Comparison of ENCODE assay signal across 1 cellular context in genomic region chrX:31889028-31889427, GRCh38.
TF ChIP-seq lines count a peak whose summit lies in the region.

No MANE protein-coding gene starts in this region.

TF ChIP-seq in liver, 16 proteins besides CTCF, POLR2A, EP300 and RAD21 (continued from another document):
- TF ChIP-seq REST (IDR thresholded peaks at IDR 0.05), result no peak
- TF ChIP-seq EGR1 (IDR thresholded peaks at IDR 0.05; ENCODE audit: low read depth in 2 of 2), result no peak
- TF ChIP-seq ZBTB33 (IDR thresholded peaks at IDR 0.05), result no peak
- no peak for TF ChIP-seq HNF4G (IDR thresholded peaks at IDR 0.05)
- TF ChIP-seq, protein P1, sequence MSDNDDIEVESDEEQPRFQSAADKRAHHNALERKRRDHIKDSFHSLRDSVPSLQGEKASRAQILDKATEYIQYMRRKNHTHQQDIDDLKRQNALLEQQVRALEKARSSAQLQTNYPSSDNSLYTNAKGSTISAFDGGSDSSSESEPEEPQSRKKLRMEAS (IDR thresholded peaks at IDR 0.05), result no peak
- no peak for TF ChIP-seq ATF3 (IDR thresholded peaks at IDR 0.05)
